In genomic region chr4:183876268-183876934, GRCh38 we compare ENCODE assay signal across 8 cellular contexts. TPM values are rescaled to one million over a fixed set of nuclear protein-coding genes. Genes with fewer than 3 reads are reported as not detected.
DNase-seq lines count a peak whose midpoint lies in the region; ATAC-seq lines count a peak whose summit lies in the region.

No MANE protein-coding gene starts in this region.

- peaks cover 7% of the 10 kb centered on the region; the same call in 1 of the 2 replicates for H3K4me1 ChIP-seq in SJSA1 (replicated peaks)

- H3K4me1 Mint-ChIP-seq in effector memory CD8-positive, alpha-beta T cell (ENCODE audit: low read depth in 2 of 2) = peaks cover 0 to 3% of the 10 kb centered on the region in 2 donors
- H3K4me1 Mint-ChIP-seq in activated naive CD4-positive, alpha-beta T cell treated with anti-CD3 and anti-CD28 coated beads, Interleukin-2, amount 10 ng/mL, durations not matched to agents 7 days and 5 days = no peaks in the 10 kb centered on the region

- no peak for ATAC-seq in effector memory CD8-positive, alpha-beta T cell (replicated peaks)
- no peak for ATAC-seq in GM19452 (IDR thresholded peaks at IDR 0.05; ENCODE audit: unreplicated experiment)

- no peaks in the 10 kb centered on the region for H3K9me3 ChIP-seq in SJSA1 (replicated peaks)

- CTCF ChIA-PET in activated naive CD4-positive, alpha-beta T cell treated with anti-CD3 and anti-CD28 coated beads, Interleukin-2, amount 10 ng/mL, durations not matched to agents 7 days and 5 days (lab: Charles Lee) = no interaction called here

- intact Hi-C loops in cardiac septum (cut with DNase I) = loop anchor here (1.0 to 2.0 kb wide), 3 partner anchors 29 to 112 kb away; partner anchors contain the start of gene STOX2

- no peaks in the 10 kb centered on the region for H3K9me3 Mint-ChIP-seq in effector memory CD8-positive, alpha-beta T cell
- H3K9me3 Mint-ChIP-seq in activated naive CD4-positive, alpha-beta T cell treated with anti-CD3 and anti-CD28 coated beads, Interleukin-2, amount 10 ng/mL, durations not matched to agents 7 days and 5 days = no peaks in the 10 kb centered on the region

- no peak overlapping the region for H3K27ac ChIP-seq in SJSA1

- H3K36me3 Mint-ChIP-seq in effector memory CD8-positive, alpha-beta T cell (ENCODE audit: insufficient read depth) = no peaks in the 10 kb centered on the region
- H3K36me3 Mint-ChIP-seq in activated naive CD4-positive, alpha-beta T cell treated with anti-CD3 and anti-CD28 coated beads, Interleukin-2, amount 10 ng/mL, durations not matched to agents 7 days and 5 days = no peaks in the 10 kb centered on the region

- H3K4me3 Mint-ChIP-seq in effector memory CD8-positive, alpha-beta T cell = no peak overlapping the region
- no peak overlapping the region for H3K4me3 Mint-ChIP-seq in activated naive CD4-positive, alpha-beta T cell treated with anti-CD3 and anti-CD28 coated beads, Interleukin-2, amount 10 ng/mL, durations not matched to agents 7 days and 5 days

- no peak overlapping the region for H3K27ac Mint-ChIP-seq in effector memory CD8-positive, alpha-beta T cell
- H3K27ac Mint-ChIP-seq in activated naive CD4-positive, alpha-beta T cell treated with anti-CD3 and anti-CD28 coated beads, Interleukin-2, amount 10 ng/mL, durations not matched to agents 7 days and 5 days = no peak overlapping the region

- peak overlapping the region; percentile 30 for H3K4me3 ChIP-seq in SJSA1
- peak overlapping the region; percentile 9 for H3K4me3 ChIP-seq in skeletal muscle cell (ENCODE audit: low read depth, low read length)

- DNase-seq in HCEC 1CT (peak; percentile 6), SJSA1 (ENCODE audit: low read depth in 1 of 2, low spot score in 2 of 2) (peak; percentile 27 to 49), cardiac septum (ENCODE audit: low spot score) (peak; percentile 88), skeletal muscle cell (ENCODE audit: low read depth) (peak; percentile 16), NOMO-1 treated with dmso at 0.1 percent for 144 hours (lab: John Stamatoyannopoulos, UW; ENCODE audit: unreplicated experiment) (no peak)
- no peak for DNase-seq in effector memory CD8-positive, alpha-beta T cell
- no peak for DNase-seq in activated naive CD4-positive, alpha-beta T cell treated with anti-CD3 and anti-CD28 coated beads, Interleukin-2, amount 10 ng/mL, durations not matched to agents 7 days and 5 days

- peaks cover 0 to 42% of the 10 kb centered on the region in 2 donors for H3K27me3 Mint-ChIP-seq in effector memory CD8-positive, alpha-beta T cell
- peaks cover 11% of the 10 kb centered on the region for H3K27me3 Mint-ChIP-seq in activated naive CD4-positive, alpha-beta T cell treated with anti-CD3 and anti-CD28 coated beads, Interleukin-2, amount 10 ng/mL, durations not matched to agents 7 days and 5 days

- H3K27me3 ChIP-seq in SJSA1 (replicated peaks) = 0 out of 2 replicates have a peak, but pooled peaks cover 6% of the 10 kb centered on the region

- H3K36me3 ChIP-seq in SJSA1 = no peaks in the 10 kb centered on the region

RNA-seq across cellular contexts. Expression of gene STOX2, which starts 28.7 kb away (rescaled TPM):
- 0.55 TPM in 1 of 2 replicates, not detected in the other for total RNA-seq in SJSA1 (2014; rRNA removed; shearing (Covaris generic))
- 9.4 TPM for total RNA-seq in cardiac septum

Comparison
In these comparisons a context has a peak if more than half of its experiments do, and no peak if none do; other contexts are left out.
1. DNase-seq: peak in HCEC 1CT (single experiment), SJSA1 (2 of 2), cardiac septum (single experiment) and skeletal muscle cell (single experiment); none in NOMO-1 treated with dmso at 0.1 percent for 144 hours (single experiment), effector memory CD8-positive, alpha-beta T cell (0 of 3) and activated naive CD4-positive, alpha-beta T cell treated with anti-CD3 and anti-CD28 coated beads, Interleukin-2, amount 10 ng/mL, durations not matched to agents 7 days and 5 days (single experiment).